10 cellular contexts compared by ENCODE assay signal in the genomic region with DNA sequence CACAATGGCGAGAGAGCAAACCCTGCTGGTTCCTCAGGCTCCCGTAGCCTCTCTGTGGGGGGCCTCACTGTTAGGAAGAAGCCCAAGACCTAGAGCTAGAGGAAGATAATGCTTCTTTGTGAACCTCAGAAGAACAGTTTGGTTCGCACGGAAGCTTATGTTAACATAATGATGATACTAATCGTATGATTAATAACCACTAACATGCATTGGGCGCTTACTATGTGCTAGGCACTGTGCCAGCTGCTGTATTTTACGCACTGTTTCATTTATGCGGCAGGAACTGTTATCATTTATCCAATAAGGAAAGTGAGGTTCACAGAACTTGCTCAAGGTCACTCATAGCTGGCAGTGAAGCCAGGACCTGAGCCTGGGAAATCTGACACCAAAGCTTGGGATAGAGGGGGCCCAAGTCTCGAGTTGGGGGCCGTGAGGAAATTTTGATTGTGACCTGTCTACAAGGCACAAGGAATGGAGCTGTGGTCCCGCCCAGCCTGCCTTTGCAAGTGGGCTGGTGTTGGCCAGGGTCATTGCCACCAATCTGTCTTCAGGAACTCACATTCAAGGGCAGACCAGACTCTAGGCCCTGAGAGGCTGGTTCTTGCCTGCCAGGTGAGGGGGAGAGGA. TPM values are rescaled to one million over a fixed set of nuclear protein-coding genes. Genes with fewer than 3 reads are reported as not detected.
DNase-seq lines count a peak whose midpoint lies in the region; ATAC-seq, FAIRE-seq and TF ChIP-seq lines count a peak whose summit lies in the region.
"Had no signal": no experiment of that assay in that cellular context is flagged by ENCODE, and none has a peak within 500 bp of the region (broad histone marks: within the 10 kb centered on the region; RNA-seq: fewer than 3 reads in every experiment).

No MANE protein-coding gene starts in this region.

- TF ChIP-seq CTCF in left ventricle myocardium inferior (IDR thresholded peaks at IDR 0.05; ENCODE audit: borderline replicate concordance) (no peak), testis (IDR thresholded peaks at IDR 0.05) (no peak), GM10248 (IDR thresholded peaks at IDR 0.05; ENCODE audit: control extremely low read depth, extremely low read depth, low read depth, missing control alignments) (no peak)

- no peak for ATAC-seq in left ventricle myocardium superior

- POLR2A ChIA-PET in GM10248 (lab: Yijun Ruan, JAX): no interaction called here

- H3K4me1 ChIP-seq in left ventricle myocardium inferior: peaks cover 74% of the 10 kb centered on the region
- H3K4me1 ChIP-seq in testis: peaks cover 50% of the 10 kb centered on the region

- no peak overlapping the region for H3K4me3 ChIP-seq in left ventricle myocardium inferior
- no peak overlapping the region for H3K4me3 ChIP-seq in testis
- H3K4me3 ChIP-seq: GM12878 had no signal

- peak overlapping the region; percentile 94 for H3K27ac ChIP-seq in left ventricle myocardium inferior (replicated peaks)
- H3K27ac ChIP-seq in testis: peak overlapping the region; percentile 48 to 54

- WGBS in testis, 2 donors: 26 to 53% methylated on average over 11 of the region's 11 CpGs

- CTCF ChIA-PET in GM10248 (lab: Yijun Ruan, JAX): interaction anchor here (0.7 to 4.8 kb wide), 20 partner anchors 11 to 240 kb away, joined by 3 to 53 read pairs (median 4); partner anchors contain the start of gene ST6GALNAC2

- DNase-seq in left ventricle myocardium inferior: no peak
- DNase-seq in left ventricle myocardium superior: no peak
- peak; percentile 95 for DNase-seq in amniotic epithelial cell (ENCODE audit: low read depth)
- DNase-seq in hepatic stellate cell (ENCODE audit: low spot score): peak; percentile 72
- DNase-seq in testis: no peak
- DNase-seq in GM10248 (ENCODE audit: extremely low spot score): no peak
- DNase-seq in H54 (ENCODE audit: insufficient read length, low spot score): no peak
- no peak for DNase-seq in Ammon's horn (ENCODE audit: low spot score)

- H3K27me3 ChIP-seq in left ventricle myocardium inferior (ENCODE audit: low read depth) (no peaks in the 10 kb centered on the region), testis (no peaks in the 10 kb centered on the region)

- no peak for FAIRE-seq in H54 (lab: Jason Lieb, UNC)

- intact Hi-C loops in left ventricle myocardium inferior (cut with micrococcal nuclease): loop anchor here (2.0 kb wide), 1 partner anchor 22 kb away; no protein-coding TSS in a partner anchor
- intact Hi-C loops in left ventricle myocardium superior (cut with micrococcal nuclease): no loop called here
- intact Hi-C loops in testis (cut with DNase I; ENCODE audit: low total_unique reads): no loop called here

- no peaks in the 10 kb centered on the region for H3K9me3 ChIP-seq in left ventricle myocardium inferior (replicated peaks)
- no peaks in the 10 kb centered on the region for H3K9me3 ChIP-seq in testis

- no peak for TF ChIP-seq POLR2A in testis (IDR thresholded peaks at IDR 0.05)
- no peak for TF ChIP-seq POLR2A in H54 (IDR thresholded peaks at IDR 0.05; ENCODE audit: low read depth, low read length)

- no peaks in the 10 kb centered on the region for H3K36me3 ChIP-seq in left ventricle myocardium inferior
- no peaks in the 10 kb centered on the region for H3K36me3 ChIP-seq in testis (ENCODE audit: low read depth, missing control alignments)

RNA-seq across cellular contexts. Expression of gene PRCD, which starts 6.8 kb away (rescaled TPM):
- total RNA-seq in left ventricle myocardium inferior (3.9 TPM), left ventricle myocardium superior (4.3 TPM), testis (1 to 10 TPM; 3.2 to 3.8 TPM)
- 4.6 TPM for polyA plus RNA-seq in testis (ENCODE audit: insufficient read depth, low read depth, low replicate concordance)
- polyA plus RNA-seq: CD14-positive monocyte had no signal

RNA-seq across cellular contexts. Expression of gene CYGB, which starts 9.2 kb away (rescaled TPM):
- total RNA-seq in left ventricle myocardium inferior (24.1 TPM), left ventricle myocardium superior (28.0 TPM), testis (1 to 10 TPM; 3.4 to 7.2 TPM)
- 9.9 TPM for polyA plus RNA-seq in testis (ENCODE audit: insufficient read depth, low read depth, low replicate concordance)
- polyA plus RNA-seq: CD14-positive monocyte, GM12878 had no signal

RNA-seq across cellular contexts. Expression of gene ST6GALNAC2, which starts 39.0 kb away (rescaled TPM):
- total RNA-seq in left ventricle myocardium inferior (4.3 TPM), left ventricle myocardium superior (5.1 TPM), testis (10 to 100 TPM; 29.7 to 87.5 TPM)
- polyA plus RNA-seq in testis (ENCODE audit: insufficient read depth, low read depth, low replicate concordance): 107 TPM

RNA-seq across cellular contexts. Expression of gene RHBDF2, which starts 45.4 kb away (rescaled TPM):
- 13.8 TPM for total RNA-seq in left ventricle myocardium inferior
- total RNA-seq in left ventricle myocardium superior: 17.7 TPM
- total RNA-seq in testis: 10 to 100 TPM; 26.3 to 30.2 TPM
- polyA plus RNA-seq in testis (ENCODE audit: insufficient read depth, low read depth, low replicate concordance): 9.7 TPM

Comparison
In these comparisons a context has a peak if more than half of its experiments do, and no peak if none do; other contexts are left out.
1. DNase-seq: peak in amniotic epithelial cell (single experiment) and hepatic stellate cell (single experiment); none in left ventricle myocardium inferior (single experiment), left ventricle myocardium superior (single experiment), testis (single experiment), GM10248 (single experiment), H54 (single experiment) and Ammon's horn (single experiment).